ENCODE assay signal across 9 cellular contexts in genomic region chr15:60392986-60393811, GRCh38. TPM values are rescaled to one million over a fixed set of nuclear protein-coding genes. Genes with fewer than 3 reads are reported as not detected.
DNase-seq lines count a peak whose midpoint lies in the region; ATAC-seq and TF ChIP-seq lines count a peak whose summit lies in the region.
"Had no signal": no experiment of that assay in that cellular context is flagged by ENCODE, and none has a peak within 500 bp of the region (broad histone marks: within the 10 kb centered on the region; RNA-seq: fewer than 3 reads in every experiment).

No MANE protein-coding gene starts in this region.

- no peak for DNase-seq in activated CD4-positive, alpha-beta T cell treated with anti-CD3 and anti-CD28 coated beads, Interleukin-2, amount 10 ng/mL, durations not matched to agents 24 days and 14 days
- no peak for DNase-seq in activated CD4-positive, alpha-beta T cell treated with anti-CD3 and anti-CD28 coated beads, Interleukin-2, amount 50 U/mL, for 4 hours
- DNase-seq in NCI-H460 (ENCODE audit: extremely low read depth, low read depth) (peak; percentile 96), choroid plexus epithelial cell (ENCODE audit: low read depth) (peak; percentile 98), memory B cell (ENCODE audit: low spot score in 2 of 2) (no peak), activated gamma-delta T cell (lab: John Stamatoyannopoulos, UW) (no peak), cerebellum (ENCODE audit: low spot score) (no peak)

- no peak for TF ChIP-seq CTCF in choroid plexus epithelial cell (conservative IDR thresholded peaks at IDR 0.05; ENCODE audit: low read depth, low read length)

- H3K27ac Mint-ChIP-seq in activated CD4-positive, alpha-beta T cell treated with anti-CD3 and anti-CD28 coated beads, Interleukin-2, amount 10 ng/mL, durations not matched to agents 24 days and 14 days: peak overlapping the region; percentile 85
- peak overlapping the region; percentile 67 for H3K27ac Mint-ChIP-seq in memory B cell
- H3K27ac Mint-ChIP-seq: activated naive CD4-positive, alpha-beta T cell treated with anti-CD3 and anti-CD28 coated beads, Interleukin-2, amount 50 U/mL, for 24 hours had no signal

- H3K4me1 Mint-ChIP-seq in activated CD4-positive, alpha-beta T cell treated with anti-CD3 and anti-CD28 coated beads, Interleukin-2, amount 10 ng/mL, durations not matched to agents 24 days and 14 days: peaks cover 76% of the 10 kb centered on the region
- peaks cover 39% of the 10 kb centered on the region for H3K4me1 Mint-ChIP-seq in memory B cell

- peak overlapping the region; percentile 39 for H3K4me3 Mint-ChIP-seq in activated CD4-positive, alpha-beta T cell treated with anti-CD3 and anti-CD28 coated beads, Interleukin-2, amount 10 ng/mL, durations not matched to agents 24 days and 14 days
- no peak overlapping the region for H3K4me3 Mint-ChIP-seq in memory B cell
- H3K4me3 Mint-ChIP-seq: activated naive CD4-positive, alpha-beta T cell treated with anti-CD3 and anti-CD28 coated beads, Interleukin-2, amount 50 U/mL, for 24 hours had no signal

- H3K27me3 Mint-ChIP-seq in activated CD4-positive, alpha-beta T cell treated with anti-CD3 and anti-CD28 coated beads, Interleukin-2, amount 10 ng/mL, durations not matched to agents 24 days and 14 days: no peaks in the 10 kb centered on the region
- H3K27me3 Mint-ChIP-seq in memory B cell: no peaks in the 10 kb centered on the region
- H3K27me3 Mint-ChIP-seq: activated naive CD4-positive, alpha-beta T cell treated with anti-CD3 and anti-CD28 coated beads, Interleukin-2, amount 50 U/mL, for 24 hours had no signal

- no peak for ATAC-seq in memory B cell (ENCODE audit: low read depth)
- ATAC-seq in HG02870 (IDR thresholded peaks at IDR 0.05; ENCODE audit: unreplicated experiment): no peak

- intact Hi-C loops in activated CD4-positive, alpha-beta T cell treated with anti-CD3 and anti-CD28 coated beads, Interleukin-2, amount 10 ng/mL, durations not matched to agents 24 days and 14 days (cut with micrococcal nuclease): loop anchor here (2.0 kb wide), 1 partner anchor 328 kb away; no protein-coding TSS in a partner anchor

- no peaks in the 10 kb centered on the region for H3K9me3 Mint-ChIP-seq in activated CD4-positive, alpha-beta T cell treated with anti-CD3 and anti-CD28 coated beads, Interleukin-2, amount 10 ng/mL, durations not matched to agents 24 days and 14 days
- H3K9me3 Mint-ChIP-seq in memory B cell: no peaks in the 10 kb centered on the region
- H3K9me3 Mint-ChIP-seq: activated naive CD4-positive, alpha-beta T cell treated with anti-CD3 and anti-CD28 coated beads, Interleukin-2, amount 50 U/mL, for 24 hours had no signal

- peaks cover 50% of the 10 kb centered on the region for H3K36me3 Mint-ChIP-seq in activated CD4-positive, alpha-beta T cell treated with anti-CD3 and anti-CD28 coated beads, Interleukin-2, amount 10 ng/mL, durations not matched to agents 24 days and 14 days (ENCODE audit: low read depth)
- H3K36me3 Mint-ChIP-seq in memory B cell: peaks cover 11% of the 10 kb centered on the region
- H3K36me3 Mint-ChIP-seq: activated naive CD4-positive, alpha-beta T cell treated with anti-CD3 and anti-CD28 coated beads, Interleukin-2, amount 50 U/mL, for 24 hours had no signal

- peak overlapping the region; percentile 95 for H3K4me3 ChIP-seq in choroid plexus epithelial cell (ENCODE audit: low read depth, low read length)

RNA-seq across cellular contexts. Expression of gene ANXA2, which starts 4.6 kb away (rescaled TPM):
- total RNA-seq in activated CD4-positive, alpha-beta T cell treated with anti-CD3 and anti-CD28 coated beads, Interleukin-2, amount 10 ng/mL, durations not matched to agents 24 days and 14 days: 214 and 225 TPM in 2 replicates
- 1,261 and 1,356 TPM in 2 replicates for total RNA-seq in NCI-H460 (2014; rRNA removed; shearing (Covaris generic))
- polyA plus RNA-seq in NCI-H460 (2014; cell fraction: nucleus; rRNA removed): 1,362 and 1,539 TPM in 2 replicates
- total RNA-seq in cerebellum: 63.1 TPM

Comparison
In these comparisons a context has a peak if more than half of its experiments do, and no peak if none do; other contexts are left out.
1. DNase-seq: peak in NCI-H460 (single experiment) and choroid plexus epithelial cell (single experiment); none in activated CD4-positive, alpha-beta T cell treated with anti-CD3 and anti-CD28 coated beads, Interleukin-2, amount 10 ng/mL, durations not matched to agents 24 days and 14 days (single experiment), activated CD4-positive, alpha-beta T cell treated with anti-CD3 and anti-CD28 coated beads, Interleukin-2, amount 50 U/mL, for 4 hours (0 of 2), memory B cell (0 of 2), activated gamma-delta T cell (single experiment) and cerebellum (single experiment).